ENCODE assay signal across 24 cellular contexts in genomic region chr5:179401-179800, GRCh38. TPM values are rescaled to one million over a fixed set of nuclear protein-coding genes. Genes with fewer than 3 reads are reported as not detected.
DNase-seq lines count a peak whose midpoint lies in the region; ATAC-seq and TF ChIP-seq lines count a peak whose summit lies in the region.
"Had no signal": no experiment of that assay in that cellular context is flagged by ENCODE, and none has a peak within 500 bp of the region (broad histone marks: within the 10 kb centered on the region; RNA-seq: fewer than 3 reads in every experiment).

No MANE protein-coding gene starts in this region.

- H3K23ac ChIP-seq in IMR-90 (ENCODE audit: low read depth, low read length) (no peak overlapping the region), neuronal stem cell (ENCODE audit: low read depth, low read length, poor library complexity) (no peak overlapping the region)

- H3K36me3 ChIP-seq in IMR-90 (ENCODE audit: control insufficient read depth, insufficient read depth, low read length) (no peaks in the 10 kb centered on the region), neuronal stem cell (replicated peaks in 1 of 2; ENCODE audit: control insufficient read depth in 2 of 2, insufficient read depth in 2 of 2, low read length in 2 of 2) (peaks cover 5 to 34% of the 10 kb centered on the region in 2 donors)

- dilution Hi-C loops in IMR-90 (cut with HindIII; ENCODE audit: low sequenced_read_pairs, unreplicated experiment): no loop called here

- TF ChIP-seq RAD21 in IMR-90 (IDR thresholded peaks at IDR 0.05; ENCODE audit: low read length): no peak

- TF ChIP-seq CTCF in natural killer cell (IDR thresholded peaks at IDR 0.05): no peak
- no peak for TF ChIP-seq CTCF in IMR-90 (conservative IDR thresholded peaks at IDR 0.05; ENCODE audit: low read depth, low read length)

- TF ChIP-seq POLR2A in IMR-90 (IDR thresholded peaks at IDR 0.05; ENCODE audit: low read depth, low read length): no peak

- H3K9me1 ChIP-seq in IMR-90 (ENCODE audit: insufficient read depth, low read length): 0 out of 2 replicates have a peak, but pooled peaks cover 2% of the 10 kb centered on the region

- H3K27ac ChIP-seq in IMR-90 (ENCODE audit: insufficient read depth, low read length) (no peak overlapping the region), neuronal stem cell (replicated peaks; ENCODE audit: low read length) (no peak overlapping the region)

- no peak overlapping the region for H2BK12ac ChIP-seq in neuronal stem cell (ENCODE audit: low read length)

- in situ Hi-C loops in IMR-90 (cut with MboI; ENCODE audit: low sequenced_read_pairs): no loop called here

- H3K4me1 Mint-ChIP-seq in natural killer cell treated with Interleukin-12 subunit alpha and Interleukin-12 subunit beta and Interleukin-15 and Interleukin-18, amount 100 ng/mL, for 72 hours (ENCODE audit: low read depth in 2 of 2): no peaks in the 10 kb centered on the region
- H3K4me1 Mint-ChIP-seq in natural killer cell: no peaks in the 10 kb centered on the region
- H3K4me1 Mint-ChIP-seq: CD4-positive, alpha-beta memory T cell had no signal

- H4K91ac ChIP-seq in IMR-90 (ENCODE audit: insufficient read depth, low read depth, low read length): no peak overlapping the region
- H4K91ac ChIP-seq in neuronal stem cell (ENCODE audit: low read depth, low read length, poor library complexity): no peak overlapping the region

- H3K9ac ChIP-seq in IMR-90 (ENCODE audit: low read depth, low read length): no peak overlapping the region
- no peak overlapping the region for H3K9ac ChIP-seq in neuronal stem cell (ENCODE audit: low read depth, low read length, poor library complexity)

- intact Hi-C loops in natural killer cell (cut with micrococcal nuclease) (no loop called here), IMR-90 (cut with micrococcal nuclease) (no loop called here)

- H2BK20ac ChIP-seq in IMR-90 (ENCODE audit: low read depth, low read length): no peak overlapping the region

- no peak overlapping the region for H3K27ac Mint-ChIP-seq in natural killer cell treated with Interleukin-12 subunit alpha and Interleukin-12 subunit beta and Interleukin-15 and Interleukin-18, amount 100 ng/mL, for 72 hours
- no peak overlapping the region for H3K27ac Mint-ChIP-seq in natural killer cell
- H3K27ac Mint-ChIP-seq: CD4-positive, alpha-beta memory T cell; GM23338; H9; HFFc6 had no signal

- H4K5ac ChIP-seq in IMR-90 (ENCODE audit: low read depth, low read length): no peak overlapping the region

- no peak overlapping the region for H3K56ac ChIP-seq in IMR-90 (ENCODE audit: extremely low read depth, insufficient read depth, low read length)

- no peaks in the 10 kb centered on the region for H3K9me3 ChIP-seq in IMR-90 (ENCODE audit: control insufficient read depth, insufficient read depth, low read length)
- no peaks in the 10 kb centered on the region for H3K9me3 ChIP-seq in neuronal stem cell (replicated peaks in 1 of 2; ENCODE audit: control insufficient read depth in 2 of 2, insufficient read depth in 1 of 2, low read depth in 1 of 2, low read length in 2 of 2)

- H3K18ac ChIP-seq in IMR-90 (ENCODE audit: low read depth, low read length): no peak overlapping the region
- no peak overlapping the region for H3K18ac ChIP-seq in neuronal stem cell (ENCODE audit: low read length)

- H4K8ac ChIP-seq in IMR-90 (ENCODE audit: low read depth in 2 of 2, low read length in 2 of 2) (no peak overlapping the region), neuronal stem cell (ENCODE audit: low read depth, low read length) (no peak overlapping the region)

- H2BK15ac ChIP-seq in IMR-90 (ENCODE audit: low read depth, low read length): no peak overlapping the region
- H2BK15ac ChIP-seq in neuronal stem cell (ENCODE audit: low read length): no peak overlapping the region

- no peaks in the 10 kb centered on the region for H3K4me1 ChIP-seq in IMR-90 (ENCODE audit: control insufficient read depth, insufficient read depth, low read length)
- peaks cover 3 to 5% of the 10 kb centered on the region in 2 donors for H3K4me1 ChIP-seq in neuronal stem cell (ENCODE audit: control insufficient read depth in 2 of 2, insufficient read depth in 1 of 2, low read depth in 1 of 2, low read length in 2 of 2)

- DNase-seq in natural killer cell treated with Interleukin-12 subunit alpha and Interleukin-12 subunit beta and Interleukin-15 and Interleukin-18, amount 100 ng/mL, for 72 hours (ENCODE audit: low spot score): peak; percentile 35
- DNase-seq in natural killer cell (no peak), IMR-90 (no peak), neuronal stem cell (ENCODE audit: low spot score) (no peak), NCI-H345 (lab: John Stamatoyannopoulos, UW) (no peak), NCI-H2081 treated with DMSO at 0.1 percent for 48 hours (lab: John Stamatoyannopoulos, UW) (no peak)
- DNase-seq: C1 segment of cervical spinal cord; Calu3; CD4-positive, alpha-beta memory T cell; COR-L47; DMS53; DMS79 treated with DMSO at 0.1 percent for 48 hours; GF-D8; H9; HFFc6 had no signal

- POLR2A ChIA-PET in IMR-90 (lab: Charles Lee; ENCODE audit: unreplicated experiment): no interaction called here

- no peak overlapping the region for H3K4me2 ChIP-seq in IMR-90 (ENCODE audit: low read depth, low read length)
- H3K4me2 ChIP-seq in neuronal stem cell (ENCODE audit: insufficient read depth, low read length, poor library complexity, severe bottlenecking): no peak overlapping the region
- H3K4me2 ChIP-seq: GM23338 had no signal

- no TSS peak for BruUV-seq in IMR-90 (replicated peaks; lab: Mats Ljungman, UMichigan)

- 94% methylated on average over 4 of the region's 9 CpGs; no CpG with 5 or more reads in 1 of the 2 experiments for WGBS in IMR-90 (ENCODE audit: extremely low coverage in 2 of 2, insufficient read length in 1 of 2), 2 experiments
- no CpG with 5 or more reads among the region's 9 CpGs for WGBS in neuronal stem cell (ENCODE audit: extremely low coverage in 2 of 2, insufficient read length in 2 of 2, insufficient replicate concordance in 1 of 2), 2 donors

- H2AFZ ChIP-seq in IMR-90 (replicated peaks; ENCODE audit: low read length, poor library complexity) (peak overlapping the region; percentile 25), neuronal stem cell (ENCODE audit: low read length) (no peak overlapping the region)
- H2AFZ ChIP-seq: GM23338 had no signal

- no peaks in the 10 kb centered on the region for H4K20me1 ChIP-seq in IMR-90 (ENCODE audit: insufficient read depth, low read length)

- no peak for ATAC-seq in natural killer cell treated with Interleukin-12 subunit alpha and Interleukin-12 subunit beta and Interleukin-15 and Interleukin-18, amount 100 ng/mL, for 72 hours
- ATAC-seq in natural killer cell (no peak), IMR-90 (ENCODE audit: low read depth) (no peak), HG03565 (IDR thresholded peaks at IDR 0.05; ENCODE audit: unreplicated experiment) (no peak)
- ATAC-seq: HCT116 had no signal

- H3K79me1 ChIP-seq in IMR-90 (ENCODE audit: low read depth in 1 of 2, low read length in 2 of 2): no peaks in the 10 kb centered on the region
- H3K79me1 ChIP-seq in neuronal stem cell (ENCODE audit: low read depth, low read length): no peaks in the 10 kb centered on the region

- H3K4ac ChIP-seq in IMR-90 (ENCODE audit: low read depth, low read length): no peak overlapping the region
- no peak overlapping the region for H3K4ac ChIP-seq in neuronal stem cell (ENCODE audit: low read length)

- CTCF ChIA-PET in IMR-90 (lab: Yijun Ruan, JAX): interaction anchor here (1.0 kb wide), 1 partner anchor 9 kb away, joined by 6 read pairs; no protein-coding TSS in a partner anchor

- H2BK120ac ChIP-seq in IMR-90 (ENCODE audit: low read depth, low read length): no peak overlapping the region
- H2BK120ac ChIP-seq in neuronal stem cell (ENCODE audit: low read depth, low read length): no peak overlapping the region

- H3K27me3 ChIP-seq in IMR-90 (ENCODE audit: control insufficient read depth, insufficient read depth, low read length): peaks cover 16% of the 10 kb centered on the region
- no peaks in the 10 kb centered on the region for H3K27me3 ChIP-seq in neuronal stem cell (ENCODE audit: control insufficient read depth in 3 of 3, insufficient read depth in 3 of 3, low read depth in 1 of 3, low read length in 3 of 3)

- no peak overlapping the region for H3K4me3 Mint-ChIP-seq in natural killer cell treated with Interleukin-12 subunit alpha and Interleukin-12 subunit beta and Interleukin-15 and Interleukin-18, amount 100 ng/mL, for 72 hours
- no peak overlapping the region for H3K4me3 Mint-ChIP-seq in natural killer cell
- H3K4me3 Mint-ChIP-seq: CD4-positive, alpha-beta memory T cell; GM23338; H9; HFFc6 had no signal

- no peaks in the 10 kb centered on the region for H3K9me3 Mint-ChIP-seq in natural killer cell treated with Interleukin-12 subunit alpha and Interleukin-12 subunit beta and Interleukin-15 and Interleukin-18, amount 100 ng/mL, for 72 hours
- no peaks in the 10 kb centered on the region for H3K9me3 Mint-ChIP-seq in natural killer cell
- H3K9me3 Mint-ChIP-seq: CD4-positive, alpha-beta memory T cell; GM23338; H9; HFFc6 had no signal

- no peaks in the 10 kb centered on the region for H3K36me3 Mint-ChIP-seq in natural killer cell treated with Interleukin-12 subunit alpha and Interleukin-12 subunit beta and Interleukin-15 and Interleukin-18, amount 100 ng/mL, for 72 hours
- no peaks in the 10 kb centered on the region for H3K36me3 Mint-ChIP-seq in natural killer cell
- H3K36me3 Mint-ChIP-seq: CD4-positive, alpha-beta memory T cell had no signal

- H3K27me3 Mint-ChIP-seq in natural killer cell treated with Interleukin-12 subunit alpha and Interleukin-12 subunit beta and Interleukin-15 and Interleukin-18, amount 100 ng/mL, for 72 hours: peaks cover 2 to 25% of the 10 kb centered on the region in 2 donors
- peaks cover 0 to 3% of the 10 kb centered on the region in 2 donors for H3K27me3 Mint-ChIP-seq in natural killer cell (ENCODE audit: low read depth in 2 of 2)

- H2AK9ac ChIP-seq in IMR-90 (replicated peaks; ENCODE audit: low read depth, low read length, poor library complexity): no peak overlapping the region

- no peak overlapping the region for H3K14ac ChIP-seq in IMR-90 (replicated peaks; ENCODE audit: low read depth, low read length)
- H3K14ac ChIP-seq in neuronal stem cell (ENCODE audit: low read length): peak overlapping the region; percentile 3

- H2AK5ac ChIP-seq in IMR-90 (ENCODE audit: low read depth, low read length) (no peak overlapping the region), neuronal stem cell (ENCODE audit: low read depth, low read length) (no peak overlapping the region)

- H2BK5ac ChIP-seq in IMR-90 (ENCODE audit: low read depth, low read length, poor library complexity, severe bottlenecking): no peak overlapping the region
- H2BK5ac ChIP-seq in neuronal stem cell (ENCODE audit: low read length): no peak overlapping the region

- H3K4me3 ChIP-seq in IMR-90 (ENCODE audit: insufficient read depth, low read depth, low read length) (no peak overlapping the region), neuronal stem cell (ENCODE audit: low read length in 2 of 2) (peak overlapping the region in 1 of 2 donors; percentile 36)
- H3K4me3 ChIP-seq: GM23338 had no signal

RNA-seq across cellular contexts. Expression of gene LRRC14B, which starts 11.9 kb away (rescaled TPM):
- total RNA-seq in natural killer cell treated with Interleukin-12 subunit alpha and Interleukin-12 subunit beta and Interleukin-15 and Interleukin-18, amount 100 ng/mL, for 72 hours: not detected
- total RNA-seq in natural killer cell: not detected
- total RNA-seq in IMR-90 (2012; rRNA removed): not detected in 2 replicates
- not detected in 2 replicates for polyA plus RNA-seq in IMR-90 (2012; rRNA removed)
- not detected in 2 replicates for polyA plus RNA-seq in IMR-90 (2012; cell fraction: cytosol; rRNA removed)
- polyA plus RNA-seq in IMR-90 (2012; cell fraction: nucleus; rRNA removed; ENCODE audit: low replicate concordance): 0.03 TPM in 1 of 2 replicates, not detected in the other
- polyA plus RNA-seq in neuronal stem cell (2013, experiment 1 of 2): 0.03 TPM
- not detected for polyA plus RNA-seq in neuronal stem cell (2013, experiment 2 of 2)
- total RNA-seq: A172; A673; Calu3; CD4-positive, alpha-beta memory T cell; Daoy; G401; GM23338; H4; H9; HFFc6 had no signal
- polyA plus RNA-seq: BJ, GM23338 had no signal

RNA-seq across cellular contexts. Expression of gene CCDC127, which starts 38.6 kb away (rescaled TPM):
- total RNA-seq in natural killer cell treated with Interleukin-12 subunit alpha and Interleukin-12 subunit beta and Interleukin-15 and Interleukin-18, amount 100 ng/mL, for 72 hours: 1 to 10 TPM; 4.3 to 9.1 TPM
- total RNA-seq in natural killer cell (1 to 10 TPM; 4.4 to 6.2 (median 5.4) TPM), IMR-90 (2012; rRNA removed) (3.9 and 4.4 TPM in 2 replicates)
- polyA plus RNA-seq in IMR-90 (2012; rRNA removed): 3.2 TPM in 2 replicates
- 2.2 and 2.4 TPM in 2 replicates for polyA plus RNA-seq in IMR-90 (2012; cell fraction: cytosol; rRNA removed)
- polyA plus RNA-seq in IMR-90 (2012; cell fraction: nucleus; rRNA removed; ENCODE audit: low replicate concordance): 1.5 and 2.8 TPM in 2 replicates
- 5.2 TPM for polyA plus RNA-seq in neuronal stem cell (2013, experiment 1 of 2)
- 5.1 TPM for polyA plus RNA-seq in neuronal stem cell (2013, experiment 2 of 2)

RNA-seq across cellular contexts. Expression of gene SDHA, which starts 38.7 kb away (rescaled TPM):
- total RNA-seq in natural killer cell treated with Interleukin-12 subunit alpha and Interleukin-12 subunit beta and Interleukin-15 and Interleukin-18, amount 100 ng/mL, for 72 hours: 100 to 1,000 TPM; 121 to 130 TPM
- 100 to 1,000 TPM; 173 to 183 (median 173) TPM for total RNA-seq in natural killer cell
- total RNA-seq in IMR-90 (2012; rRNA removed): 105 and 122 TPM in 2 replicates
- polyA plus RNA-seq in IMR-90 (2012; rRNA removed): 120 and 121 TPM in 2 replicates
- 120 and 126 TPM in 2 replicates for polyA plus RNA-seq in IMR-90 (2012; cell fraction: cytosol; rRNA removed)
- polyA plus RNA-seq in IMR-90 (2012; cell fraction: nucleus; rRNA removed; ENCODE audit: low replicate concordance): 104 and 113 TPM in 2 replicates
- polyA plus RNA-seq in neuronal stem cell (2013, experiment 1 of 2): 60.5 TPM
- 67.5 TPM for polyA plus RNA-seq in neuronal stem cell (2013, experiment 2 of 2)
